21 cellular contexts compared by ENCODE assay signal in genomic region chr1:23845163-23845562, GRCh38.
"Had no signal": no experiment of that assay in that cellular context is flagged by ENCODE, and none has a peak within 500 bp of the region (broad histone marks: within the 10 kb centered on the region; RNA-seq: fewer than 3 reads in every experiment).

No MANE protein-coding gene starts in this region.

- H3K4me3 Mint-ChIP-seq: activated CD4-positive, alpha-beta memory T cell treated with anti-CD3 and anti-CD28 coated beads, Interleukin-2, amount 10 ng/mL, durations not matched to agents 7 days and 5 days; activated CD4-positive, alpha-beta T cell treated with anti-CD3 and anti-CD28 coated beads, Interleukin-2, amount 10 ng/mL, durations not matched to agents 24 days and 14 days; activated naive CD4-positive, alpha-beta T cell treated with anti-CD3 and anti-CD28 coated beads, Interleukin-2, amount 50 U/mL, for 24 hours; activated T-helper 1 cell treated with anti-CD3 and anti-CD28 coated beads, Interleukin-12 subunit alpha, Interleukin-12 subunit beta, Interleukin-2, Interleukin-4 antibody, amounts not matched to agents 30 ng/mL and 10 ng/mL and 1 ng/mL, durations not matched to agents 14 hours and 24 hours and 36 hours; immature natural killer cell; naive thymus-derived CD4-positive, alpha-beta T cell; neural crest cell had no signal

- H3K4me1 Mint-ChIP-seq: activated CD4-positive, alpha-beta memory T cell treated with anti-CD3 and anti-CD28 coated beads, Interleukin-2, amount 10 ng/mL, durations not matched to agents 7 days and 5 days; activated CD4-positive, alpha-beta T cell treated with anti-CD3 and anti-CD28 coated beads, Interleukin-2, amount 10 ng/mL, durations not matched to agents 24 days and 14 days; activated naive CD4-positive, alpha-beta T cell treated with anti-CD3 and anti-CD28 coated beads, Interleukin-2, amount 50 U/mL, for 24 hours; immature natural killer cell; naive thymus-derived CD4-positive, alpha-beta T cell; neural crest cell had no signal

- DNase-seq: activated CD4-positive, alpha-beta memory T cell treated with anti-CD3 and anti-CD28 coated beads, Interleukin-2, amount 10 ng/mL, durations not matched to agents 7 days and 5 days; activated CD4-positive, alpha-beta T cell treated with anti-CD3 and anti-CD28 coated beads, Interleukin-2, amount 10 ng/mL, durations not matched to agents 24 days and 14 days; activated gamma-delta T cell; central memory CD4-positive, alpha-beta T cell; dermis blood vessel endothelial cell; effector CD8-positive, alpha-beta T cell; immature natural killer cell; naive thymus-derived CD4-positive, alpha-beta T cell; retina; sigmoid colon; spleen; stimulated activated CD4-positive, alpha-beta T cell treated with anti-CD3 and anti-CD28 coated beads, Interleukin-4, amount 100 ng/mL, for 24 hours; stimulated activated naive CD4-positive, alpha-beta T cell treated with Interleukin-2 at 50 U/mL for 16 hours; upper lobe of right lung had no signal

- H3K9me3 ChIP-seq: sigmoid colon, upper lobe of right lung had no signal

- H3K27ac Mint-ChIP-seq: activated CD4-positive, alpha-beta memory T cell treated with anti-CD3 and anti-CD28 coated beads, Interleukin-2, amount 10 ng/mL, durations not matched to agents 7 days and 5 days; activated CD4-positive, alpha-beta T cell treated with anti-CD3 and anti-CD28 coated beads, Interleukin-2, amount 10 ng/mL, durations not matched to agents 24 days and 14 days; activated T-helper 1 cell treated with anti-CD3 and anti-CD28 coated beads, Interleukin-12 subunit alpha, Interleukin-12 subunit beta, Interleukin-2, Interleukin-4 antibody, amounts not matched to agents 30 ng/mL and 10 ng/mL and 1 ng/mL, durations not matched to agents 14 hours and 24 hours and 36 hours had no signal

- H3K27me3 ChIP-seq: sigmoid colon, spleen, upper lobe of right lung had no signal

- H3K4me3 ChIP-seq: lung, sigmoid colon, spleen, upper lobe of right lung had no signal

- H3K9me3 Mint-ChIP-seq: activated CD4-positive, alpha-beta T cell treated with anti-CD3 and anti-CD28 coated beads, Interleukin-2, amount 10 ng/mL, durations not matched to agents 24 days and 14 days; activated naive CD4-positive, alpha-beta T cell treated with anti-CD3 and anti-CD28 coated beads, Interleukin-2, amount 50 U/mL, for 24 hours; immature natural killer cell had no signal

- ATAC-seq: activated CD4-positive, CD25-positive, alpha-beta regulatory T cell treated with anti-CD3 and anti-CD28 coated beads, Interleukin-2, amount 50 U/mL, for 24 hours; left lobe of liver; naive thymus-derived CD4-positive, alpha-beta T cell; upper lobe of right lung had no signal

- H3K4me1 ChIP-seq: sigmoid colon, spleen, upper lobe of right lung had no signal

- H3K27ac ChIP-seq: sigmoid colon, spleen, upper lobe of right lung, VCaP had no signal

- H3K27me3 Mint-ChIP-seq: activated naive CD4-positive, alpha-beta T cell treated with anti-CD3 and anti-CD28 coated beads, Interleukin-2, amount 50 U/mL, for 24 hours had no signal
